37 cellular contexts compared by ENCODE assay signal in the genomic region with DNA sequence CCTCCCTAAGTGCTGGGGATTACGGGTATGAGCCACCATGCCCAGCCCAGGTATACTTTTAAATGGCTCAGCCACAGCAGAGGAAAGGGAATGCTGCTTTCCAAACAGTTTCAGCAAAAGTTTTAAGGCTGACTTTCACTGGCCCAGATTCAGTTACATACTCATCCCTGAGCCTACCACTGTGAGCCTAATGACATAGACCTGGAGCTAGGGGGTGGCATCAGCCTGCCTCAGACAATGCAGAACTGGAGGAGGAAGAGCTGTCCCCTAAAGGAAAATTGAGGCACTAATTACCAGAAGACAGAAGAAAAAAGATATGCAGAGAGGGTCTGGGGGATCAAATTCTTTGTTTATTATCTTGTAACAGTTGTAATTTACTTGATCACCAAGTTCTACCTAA. TPM values are rescaled to one million over a fixed set of nuclear protein-coding genes. Genes with fewer than 3 reads are reported as not detected.
"Had no signal": no experiment of that assay in that cellular context is flagged by ENCODE, and none has a peak within 500 bp of the region (broad histone marks: within the 10 kb centered on the region; RNA-seq: fewer than 3 reads in every experiment).

No MANE protein-coding gene starts in this region.

- H3K27ac Mint-ChIP-seq: activated CD4-positive, alpha-beta memory T cell treated with anti-CD3 and anti-CD28 coated beads for 36 hours; activated CD4-positive, alpha-beta T cell treated with anti-CD3 and anti-CD28 coated beads, Interleukin-2, amount 10 ng/mL, durations not matched to agents 7 days and 5 days; activated CD8-positive, alpha-beta memory T cell treated with anti-CD3 and anti-CD28 coated beads, Interleukin-2, amount 10 ng/mL, durations not matched to agents 7 days and 5 days; activated naive CD4-positive, alpha-beta T cell treated with anti-CD3 and anti-CD28 coated beads, Interleukin-2, amount 50 U/mL, for 24 hours; activated naive CD8-positive, alpha-beta T cell treated with anti-CD3 and anti-CD28 coated beads, Interleukin-2, amount 10 ng/mL, durations not matched to agents 7 days and 5 days; activated T-cell treated with anti-CD3 and anti-CD28 coated beads, Interleukin-2, amount 50 U/mL, for 72 hours; activated T-helper 17 cell treated with anti-CD3 and anti-CD28 coated beads, Interleukin-2, amount 50 U/mL, for 72 hours had no signal

- H3K9me3 ChIP-seq: ascending aorta had no signal

- H3K36me3 Mint-ChIP-seq: activated CD4-positive, alpha-beta memory T cell treated with anti-CD3 and anti-CD28 coated beads for 36 hours; activated CD8-positive, alpha-beta memory T cell treated with anti-CD3 and anti-CD28 coated beads, Interleukin-2, amount 10 ng/mL, durations not matched to agents 7 days and 5 days; activated naive CD4-positive, alpha-beta T cell treated with anti-CD3 and anti-CD28 coated beads, Interleukin-2, amount 50 U/mL, for 24 hours; activated naive CD8-positive, alpha-beta T cell treated with anti-CD3 and anti-CD28 coated beads, Interleukin-2, amount 10 ng/mL, durations not matched to agents 7 days and 5 days had no signal

- H3K27ac ChIP-seq: ascending aorta, cardiac muscle cell, PC-9, RWPE1, WERI-Rb-1 had no signal

- H3K9me3 Mint-ChIP-seq: activated CD4-positive, alpha-beta memory T cell treated with anti-CD3 and anti-CD28 coated beads for 36 hours; activated CD4-positive, alpha-beta T cell treated with anti-CD3 and anti-CD28 coated beads, Interleukin-2, amount 10 ng/mL, durations not matched to agents 7 days and 5 days; activated naive CD4-positive, alpha-beta T cell treated with anti-CD3 and anti-CD28 coated beads, Interleukin-2, amount 50 U/mL, for 24 hours; activated naive CD8-positive, alpha-beta T cell treated with anti-CD3 and anti-CD28 coated beads, Interleukin-2, amount 10 ng/mL, durations not matched to agents 7 days and 5 days; activated T-cell treated with anti-CD3 and anti-CD28 coated beads, Interleukin-2, amount 50 U/mL, for 72 hours; activated T-helper 17 cell treated with anti-CD3 and anti-CD28 coated beads, Interleukin-2, amount 50 U/mL, for 72 hours had no signal

- DNase-seq: activated CD4-positive, alpha-beta memory T cell treated with anti-CD3 and anti-CD28 coated beads for 36 hours; activated CD4-positive, alpha-beta T cell treated with anti-CD3 and anti-CD28 coated beads, Interleukin-2, amount 10 ng/mL, durations not matched to agents 7 days and 5 days; activated CD8-positive, alpha-beta memory T cell treated with anti-CD3 and anti-CD28 coated beads for 24 hours; activated CD8-positive, alpha-beta memory T cell treated with anti-CD3 and anti-CD28 coated beads, Interleukin-2, amount 10 ng/mL, durations not matched to agents 7 days and 5 days; activated gamma-delta T cell; activated naive CD4-positive, alpha-beta T cell treated with Interleukin-2 at 50 U/mL for 16 hours; activated naive CD8-positive, alpha-beta T cell treated with anti-CD3 and anti-CD28 coated beads, Interleukin-2, amount 10 ng/mL, durations not matched to agents 7 days and 5 days; activated T-cell treated with anti-CD3 and anti-CD28 coated beads, Interleukin-2, amount 50 U/mL, for 1 hour; activated T-cell treated with anti-CD3 and anti-CD28 coated beads, Interleukin-2, amount 50 U/mL, for 72 hours; amygdala; NCI-H1092 treated with DMSO at 0.1 percent for 48 hours; NCI-H1417; NCI-H146; NCI-H187; NCI-H2029 treated with DMSO at 0.1 percent for 48 hours; NCI-H2107; NCI-H2171; NCI-H510A; NCI-H526; NCI-H748 treated with DMSO at 0.1 percent for 48 hours; NK-92 treated with Interleukin-12 subunit alpha and Interleukin-12 subunit beta, amount 100 ng/mL, for 24 hours; PC-9; SIG-M5; SW 1271; T1000; WERI-Rb-1 had no signal

- H3K4me1 Mint-ChIP-seq: activated CD4-positive, alpha-beta T cell treated with anti-CD3 and anti-CD28 coated beads, Interleukin-2, amount 10 ng/mL, durations not matched to agents 7 days and 5 days; activated CD8-positive, alpha-beta memory T cell treated with anti-CD3 and anti-CD28 coated beads, Interleukin-2, amount 10 ng/mL, durations not matched to agents 7 days and 5 days; activated naive CD4-positive, alpha-beta T cell treated with anti-CD3 and anti-CD28 coated beads, Interleukin-2, amount 50 U/mL, for 24 hours; activated naive CD8-positive, alpha-beta T cell treated with anti-CD3 and anti-CD28 coated beads, Interleukin-2, amount 10 ng/mL, durations not matched to agents 7 days and 5 days; activated T-helper 17 cell treated with anti-CD3 and anti-CD28 coated beads, Interleukin-2, amount 50 U/mL, for 72 hours had no signal

- H3K4me1 ChIP-seq: ascending aorta had no signal

- H3K4me3 ChIP-seq: ascending aorta, cardiac muscle cell, PC-9 had no signal

- FAIRE-seq: RCC 7860 had no signal

- H2AFZ ChIP-seq: PC-9 had no signal

- H3K27me3 ChIP-seq: ascending aorta, cardiac muscle cell had no signal

- H3K27me3 Mint-ChIP-seq: activated CD4-positive, alpha-beta T cell treated with anti-CD3 and anti-CD28 coated beads, Interleukin-2, amount 10 ng/mL, durations not matched to agents 7 days and 5 days; activated CD8-positive, alpha-beta memory T cell treated with anti-CD3 and anti-CD28 coated beads, Interleukin-2, amount 10 ng/mL, durations not matched to agents 7 days and 5 days; activated naive CD8-positive, alpha-beta T cell treated with anti-CD3 and anti-CD28 coated beads, Interleukin-2, amount 10 ng/mL, durations not matched to agents 7 days and 5 days had no signal

- H3K4me2 ChIP-seq: PC-9 had no signal

- H3K4me3 Mint-ChIP-seq: activated CD4-positive, alpha-beta memory T cell treated with anti-CD3 and anti-CD28 coated beads for 36 hours; activated CD4-positive, alpha-beta T cell treated with anti-CD3 and anti-CD28 coated beads, Interleukin-2, amount 10 ng/mL, durations not matched to agents 7 days and 5 days; activated CD8-positive, alpha-beta memory T cell treated with anti-CD3 and anti-CD28 coated beads, Interleukin-2, amount 10 ng/mL, durations not matched to agents 7 days and 5 days; activated naive CD4-positive, alpha-beta T cell treated with anti-CD3 and anti-CD28 coated beads, Interleukin-2, amount 50 U/mL, for 24 hours; activated naive CD8-positive, alpha-beta T cell treated with anti-CD3 and anti-CD28 coated beads, Interleukin-2, amount 10 ng/mL, durations not matched to agents 7 days and 5 days; activated T-cell treated with anti-CD3 and anti-CD28 coated beads, Interleukin-2, amount 50 U/mL, for 72 hours; activated T-helper 17 cell treated with anti-CD3 and anti-CD28 coated beads, Interleukin-2, amount 50 U/mL, for 72 hours had no signal

- H3K36me3 ChIP-seq: ascending aorta, cardiac muscle cell had no signal

RNA-seq across cellular contexts. Expression of gene HS3ST4, which starts 43.9 kb away (rescaled TPM):
- total RNA-seq: activated CD4-positive, alpha-beta memory T cell treated with anti-CD3 and anti-CD28 coated beads for 36 hours; activated CD4-positive, alpha-beta T cell treated with anti-CD3 and anti-CD28 coated beads, Interleukin-2, amount 10 ng/mL, durations not matched to agents 7 days and 5 days; activated CD8-positive, alpha-beta memory T cell treated with anti-CD3 and anti-CD28 coated beads, Interleukin-2, amount 10 ng/mL, durations not matched to agents 7 days and 5 days; activated naive CD8-positive, alpha-beta T cell treated with anti-CD3 and anti-CD28 coated beads, Interleukin-2, amount 10 ng/mL, durations not matched to agents 7 days and 5 days; activated T-cell treated with anti-CD3 and anti-CD28 coated beads, Interleukin-2, amount 50 U/mL, for 72 hours; activated T-helper 17 cell treated with anti-CD3 and anti-CD28 coated beads, Interleukin-2, amount 50 U/mL, for 72 hours; ascending aorta; M059J; PC-9; Right ventricle myocardium inferior; SK-MEL-5; T-helper 1 cell treated with Interleukin-12 subunit alpha and Interleukin-12 subunit beta and Interleukin-4 antibody, amounts not matched to agents 30 ng/mL and 1 ng/mL, for 36 hours; T-helper 2 cell treated with Interferon-gamma antibody and Interleukin-4, amounts not matched to agents 100 ng/mL and 5 ng/mL, for 36 hours had no signal
